In genomic region chr21:26115346-26115745, GRCh38 we compare ENCODE assay signal across 11 cellular contexts. TPM values are rescaled to one million over a fixed set of nuclear protein-coding genes. Genes with fewer than 3 reads are reported as not detected.
DNase-seq lines count a peak whose midpoint lies in the region; TF ChIP-seq lines count a peak whose summit lies in the region.
"Had no signal": no experiment of that assay in that cellular context is flagged by ENCODE, and none has a peak within 500 bp of the region (broad histone marks: within the 10 kb centered on the region; RNA-seq: fewer than 3 reads in every experiment).

No MANE protein-coding gene starts in this region.

- H3K36me3 ChIP-seq in smooth muscle cell (ENCODE audit: low read depth) = no peaks in the 10 kb centered on the region
- H3K36me3 ChIP-seq: neutrophil had no signal

- H3K36me3 Mint-ChIP-seq in T-helper 2 cell treated with Interferon-gamma antibody and Interleukin-4, amounts not matched to agents 5 μg/mL and 100 μg/mL, for 36 hours (ENCODE audit: low read depth) = no peaks in the 10 kb centered on the region

- peaks cover 88% of the 10 kb centered on the region for H3K79me2 ChIP-seq in smooth muscle cell (ENCODE audit: low read depth)

- H3K4me1 Mint-ChIP-seq in T-helper 2 cell treated with Interferon-gamma antibody and Interleukin-4, amounts not matched to agents 5 μg/mL and 100 μg/mL, for 36 hours (ENCODE audit: low read depth) = peaks cover 17% of the 10 kb centered on the region

- no peaks in the 10 kb centered on the region for H3K27me3 ChIP-seq in smooth muscle cell (ENCODE audit: low read depth)
- H3K27me3 ChIP-seq: neutrophil had no signal

- CTCF ChIA-PET in RWPE1 (lab: Yijun Ruan, JAX) = no interaction called here

- H4K20me1 ChIP-seq in smooth muscle cell (ENCODE audit: low read depth) = peaks cover 91% of the 10 kb centered on the region

- DNase-seq in DMS 273 (lab: John Stamatoyannopoulos, UW; ENCODE audit: unreplicated experiment) (peak; percentile 30), DMS 273 treated with DMSO at 0.1 percent for 48 hours (lab: John Stamatoyannopoulos, UW) (no peak), NCI-H748 treated with DMSO at 0.1 percent for 48 hours (lab: John Stamatoyannopoulos, UW) (peak; percentile 93), epithelial cell of esophagus (ENCODE audit: low read depth) (peak; percentile 54), smooth muscle cell (lab: John Stamatoyannopoulos, UW; ENCODE audit: unreplicated experiment) (no peak), NK-92 (lab: John Stamatoyannopoulos, UW; ENCODE audit: unreplicated experiment) (no peak), RWPE1 (ENCODE audit: low spot score) (no peak)
- DNase-seq in T-helper 2 cell treated with Interferon-gamma antibody and Interleukin-4, amounts not matched to agents 5 μg/mL and 100 μg/mL, for 36 hours (ENCODE audit: low spot score) = no peak
- DNase-seq: activated naive CD4-positive, alpha-beta T cell treated with Interleukin-2 at 50 U/mL for 16 hours; T-helper 9 cell had no signal

- no peaks in the 10 kb centered on the region for H3K9me3 Mint-ChIP-seq in T-helper 2 cell treated with Interferon-gamma antibody and Interleukin-4, amounts not matched to agents 5 μg/mL and 100 μg/mL, for 36 hours

- peak overlapping the region; percentile 72 for H3K27ac ChIP-seq in smooth muscle cell (ENCODE audit: low read depth)
- H3K27ac ChIP-seq in RWPE1 = no peak overlapping the region
- H3K27ac ChIP-seq: neutrophil had no signal

- H3K4me2 ChIP-seq in smooth muscle cell = peak overlapping the region; percentile 72

- no peaks in the 10 kb centered on the region for H3K27me3 Mint-ChIP-seq in T-helper 2 cell treated with Interferon-gamma antibody and Interleukin-4, amounts not matched to agents 5 μg/mL and 100 μg/mL, for 36 hours (ENCODE audit: low read depth)

- peaks cover 23% of the 10 kb centered on the region for H3K4me1 ChIP-seq in smooth muscle cell (ENCODE audit: low read depth)

- no peak overlapping the region for H3K4me3 Mint-ChIP-seq in T-helper 2 cell treated with Interferon-gamma antibody and Interleukin-4, amounts not matched to agents 5 μg/mL and 100 μg/mL, for 36 hours

- H3K4me3 ChIP-seq in epithelial cell of esophagus (ENCODE audit: low read length) (no peak overlapping the region), smooth muscle cell (no peak overlapping the region)

- POLR2A ChIA-PET in RWPE1 (lab: Yijun Ruan, JAX; ENCODE audit: low non-redundant PET) = no interaction called here

- H3F3A ChIP-seq in smooth muscle cell (ENCODE audit: low read depth) = peaks cover 22% of the 10 kb centered on the region

- no peak overlapping the region for H3K27ac Mint-ChIP-seq in T-helper 2 cell treated with Interferon-gamma antibody and Interleukin-4, amounts not matched to agents 5 μg/mL and 100 μg/mL, for 36 hours

- no peaks in the 10 kb centered on the region for H3K9me3 ChIP-seq in smooth muscle cell (replicated peaks; ENCODE audit: low read depth)
- H3K9me3 ChIP-seq: neutrophil had no signal

- H3K9ac ChIP-seq in smooth muscle cell (ENCODE audit: low read depth) = no peak overlapping the region

- WGBS in smooth muscle cell (ENCODE audit: low lambda C conversion rate) = 80% methylated on average over 2 of the region's 2 CpGs

- no peak for TF ChIP-seq CTCF in epithelial cell of esophagus (IDR thresholded peaks at IDR 0.05; ENCODE audit: insufficient read depth, low read depth, low read length, missing control alignments)
- no peak for TF ChIP-seq CTCF in smooth muscle cell (IDR thresholded peaks at IDR 0.05; ENCODE audit: borderline replicate concordance, insufficient read depth, poor library complexity, severe bottlenecking)
- no peak for TF ChIP-seq CTCF in RWPE1 (conservative IDR thresholded peaks at IDR 0.05; ENCODE audit: low read depth)

- no peak overlapping the region for H2AFZ ChIP-seq in smooth muscle cell (ENCODE audit: low read depth)

RNA-seq across cellular contexts. Expression of gene APP, which starts 55.2 kb away (rescaled TPM):
- total RNA-seq in smooth muscle cell = 431 and 459 TPM in 2 replicates
- 61.6 and 65.3 TPM in 2 replicates for polyA plus RNA-seq in smooth muscle cell

Comparison
In these comparisons a context has a peak if more than half of its experiments do, and no peak if none do; other contexts are left out.
1. DNase-seq: peak in DMS 273 (single experiment), NCI-H748 treated with DMSO at 0.1 percent for 48 hours (single experiment) and epithelial cell of esophagus (single experiment); none in DMS 273 treated with DMSO at 0.1 percent for 48 hours (single experiment), smooth muscle cell (single experiment), T-helper 2 cell treated with Interferon-gamma antibody and Interleukin-4, amounts not matched to agents 5 μg/mL and 100 μg/mL, for 36 hours (single experiment), NK-92 (single experiment) and RWPE1 (single experiment).